In the genomic region with DNA sequence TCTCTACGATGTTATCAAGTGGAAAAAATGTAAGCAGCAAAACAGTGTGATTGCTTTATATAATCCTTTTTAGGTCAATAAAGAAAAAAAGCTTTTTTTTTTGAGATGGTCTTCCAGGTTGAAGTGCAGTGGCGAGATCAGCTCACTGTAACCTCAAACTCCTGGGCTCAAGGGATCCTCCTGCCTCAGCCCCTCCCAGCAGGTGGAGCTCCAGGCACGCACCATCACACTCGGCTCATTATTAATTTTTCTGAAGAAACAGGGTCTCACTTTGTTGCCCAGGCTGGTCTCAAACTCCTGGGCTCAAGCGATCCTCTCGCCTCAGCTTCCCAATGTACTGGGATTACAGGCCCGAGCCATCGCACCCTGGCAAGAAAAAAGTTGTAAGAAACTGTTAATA, we compare ENCODE assay signal across 10 cellular contexts. TPM values are rescaled to one million over a fixed set of nuclear protein-coding genes. Genes with fewer than 3 reads are reported as not detected.
DNase-seq lines count a peak whose midpoint lies in the region; ATAC-seq and TF ChIP-seq lines count a peak whose summit lies in the region.
"Had no signal": no experiment of that assay in that cellular context is flagged by ENCODE, and none has a peak within 500 bp of the region (broad histone marks: within the 10 kb centered on the region; RNA-seq: fewer than 3 reads in every experiment).

No MANE protein-coding gene starts in this region.

- TF ChIP-seq CTCF in AG09309 (IDR thresholded peaks at IDR 0.05; ENCODE audit: control insufficient read depth, insufficient read depth, low read depth, low read length, missing control alignments): peak; percentile 23
- TF ChIP-seq CTCF in GM12864 (IDR thresholded peaks at IDR 0.05; ENCODE audit: low read depth, low read length, missing control alignments): peak; percentile 49
- TF ChIP-seq CTCF in VCaP (conservative IDR thresholded peaks at IDR 0.05): peak; percentile 78
- TF ChIP-seq CTCF in foreskin keratinocyte (conservative IDR thresholded peaks at IDR 0.05): peak; percentile 65

- no peaks in the 10 kb centered on the region for H3K27me3 ChIP-seq in foreskin keratinocyte

- no peak for DNase-seq in AG09309 (ENCODE audit: low read depth)
- no peak for DNase-seq in GM12864 (ENCODE audit: low read depth)
- DNase-seq in foreskin keratinocyte: no peak
- DNase-seq in NCI-H187 (lab: John Stamatoyannopoulos, UW): no peak
- no peak for DNase-seq in SW 1271 (lab: John Stamatoyannopoulos, UW)
- DNase-seq: naive B cell, NCI-H1694 treated with DMSO at 0.1 percent for 48 hours had no signal

- H3K4me3 ChIP-seq in AG09309 (ENCODE audit: control insufficient read depth, low read depth, low read length): no peak overlapping the region
- H3K4me3 ChIP-seq in GM12864 (ENCODE audit: low read depth, low read length): no peak overlapping the region

- ATAC-seq in foreskin keratinocyte (no peak), HG03565 (IDR thresholded peaks at IDR 0.05; ENCODE audit: unreplicated experiment) (no peak), HG03442 (IDR thresholded peaks at IDR 0.05; ENCODE audit: unreplicated experiment) (no peak)

- H3K27ac ChIP-seq in VCaP (no peak overlapping the region), foreskin keratinocyte (no peak overlapping the region)

- no peaks in the 10 kb centered on the region for H3K4me1 ChIP-seq in foreskin keratinocyte

RNA-seq across cellular contexts. Expression of a gene that starts 17.3 kb away (rescaled TPM):
- 18.0 and 21.3 TPM in 2 replicates for total RNA-seq in foreskin keratinocyte
- polyA plus RNA-seq in foreskin keratinocyte: 4.4 and 5.5 TPM in 2 replicates

RNA-seq across cellular contexts. Expression of a gene that starts 28.9 kb away (rescaled TPM):
- total RNA-seq in foreskin keratinocyte: not detected in 2 replicates
- polyA plus RNA-seq in foreskin keratinocyte: not detected in 2 replicates

RNA-seq across cellular contexts. Expression of a gene that starts 54.0 kb away (rescaled TPM):
- 17.8 and 21.5 TPM in 2 replicates for total RNA-seq in foreskin keratinocyte
- polyA plus RNA-seq in foreskin keratinocyte: 2.9 and 3.0 TPM in 2 replicates

Comparison
In these comparisons a context has a peak if more than half of its experiments do, and no peak if none do; other contexts are left out.
1. CTCF ChIP-seq: peak in every context shown above with its lines; median percentile 78 in VCaP; 65 in foreskin keratinocyte; 49 in GM12864; 23 in AG09309.